ENCODE assay signal across 1 cellular context in the genomic region with DNA sequence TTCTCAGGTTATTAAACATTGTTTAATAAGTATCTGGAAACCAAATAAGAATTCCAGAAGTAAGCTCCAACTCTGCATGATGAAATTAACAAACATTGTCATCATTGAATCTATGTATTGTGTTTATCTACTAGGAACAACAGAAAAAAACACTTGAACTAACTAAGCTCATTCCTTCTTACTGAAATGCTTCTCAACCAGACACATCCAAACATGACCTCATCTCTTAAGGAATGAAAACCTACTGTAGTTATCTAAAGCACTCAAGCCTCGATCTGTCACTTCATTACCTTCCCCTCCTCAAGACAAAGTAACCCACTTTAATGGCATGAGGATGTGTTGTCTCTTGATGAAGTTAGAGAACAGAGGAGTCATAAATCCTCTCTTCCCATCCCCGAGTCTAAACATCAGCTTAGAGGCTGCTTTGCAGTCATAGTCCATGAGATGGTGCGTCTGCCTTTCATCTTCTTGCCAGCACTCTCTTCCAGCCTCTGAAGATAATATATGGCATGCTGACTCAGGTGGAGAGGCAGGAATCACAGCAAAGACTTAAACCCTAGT.
TF ChIP-seq lines count a peak whose summit lies in the region.

No MANE protein-coding gene starts in this region.

TF ChIP-seq in HEK293, 187 proteins besides CTCF, POLR2A, EP300 and RAD21 (continued from another document):
- TF ChIP-seq ZNF600 (tag by site-specific recombination; IDR thresholded peaks at IDR 0.05) (peak; percentile 46; the same call in 1 of the 2 replicates), ZNF776 (tag by site-specific recombination; IDR thresholded peaks at IDR 0.05; ENCODE audit: borderline replicate concordance) (no peak), ZNF626 (tag by site-specific recombination; IDR thresholded peaks at IDR 0.05) (no peak), ZNF274 (IDR thresholded peaks at IDR 0.05; ENCODE audit: low read length) (no peak), ZNF274 (tag by site-specific recombination; IDR thresholded peaks at IDR 0.05; ENCODE audit: borderline replicate concordance) (no peak), ZNF558 (tag by site-specific recombination; IDR thresholded peaks at IDR 0.05) (no peak), ZNF184 (tag by site-specific recombination; IDR thresholded peaks at IDR 0.05) (no peak), ZNF155 (tag by site-specific recombination; IDR thresholded peaks at IDR 0.05) (no peak), OSR2 (tag by site-specific recombination; IDR thresholded peaks at IDR 0.05) (peak; percentile 26; the same call in 1 of the 2 replicates), ZBTB17 (tag by site-specific recombination; IDR thresholded peaks at IDR 0.05) (peak; percentile 60), ZFP41 (tag by site-specific recombination; IDR thresholded peaks at IDR 0.05; ENCODE audit: borderline replicate concordance) (no peak), SETDB1 (IDR thresholded peaks at IDR 0.05; ENCODE audit: insufficient read length, low read length) (no peak), ZNF843 (tag by site-specific recombination; IDR thresholded peaks at IDR 0.05) (0 out of 2 replicates have a peak, but pooled peaks have one; percentile 12), ZBTB8A (tag by site-specific recombination; IDR thresholded peaks at IDR 0.05) (no peak), ZNF394 (tag by site-specific recombination; IDR thresholded peaks at IDR 0.05; ENCODE audit: borderline replicate concordance) (no peak), ZNF610 (tag by site-specific recombination; IDR thresholded peaks at IDR 0.05; ENCODE audit: borderline replicate concordance) (no peak), ZNF777 (tag by site-specific recombination; IDR thresholded peaks at IDR 0.05; ENCODE audit: borderline replicate concordance) (no peak), MEIS1 (CRISPR knock-in tag; IDR thresholded peaks at IDR 0.05; ENCODE audit: borderline replicate concordance) (peak; percentile 65; the same call in 1 of the 2 replicates), ZBTB7A (tag by site-specific recombination; IDR thresholded peaks at IDR 0.05; ENCODE audit: low read depth) (no peak), ZNF629 (tag by site-specific recombination; IDR thresholded peaks at IDR 0.05) (peak; percentile 62), GFI1B (tag by site-specific recombination; IDR thresholded peaks at IDR 0.05) (no peak), FEZF1 (tag by site-specific recombination; IDR thresholded peaks at IDR 0.05) (no peak), ZNF624 (tag by site-specific recombination; IDR thresholded peaks at IDR 0.05) (no peak), ZNF473 (tag by site-specific recombination; IDR thresholded peaks at IDR 0.05) (no peak), ZIC2 (tag by site-specific recombination; IDR thresholded peaks at IDR 0.05) (no peak), RBAK (tag by site-specific recombination; IDR thresholded peaks at IDR 0.05) (no peak), HOXA7 (CRISPR knock-in tag; IDR thresholded peaks at IDR 0.05; ENCODE audit: borderline replicate concordance) (no peak), ZBTB21 (tag by site-specific recombination; IDR thresholded peaks at IDR 0.05) (no peak), ZNF664 (tag by site-specific recombination; IDR thresholded peaks at IDR 0.05) (no peak), ZNF2 (tag by site-specific recombination; IDR thresholded peaks at IDR 0.05) (no peak), PRDM1 (tag by site-specific recombination; IDR thresholded peaks at IDR 0.05) (peak; percentile 73), ZFHX2 (tag by site-specific recombination; conservative IDR thresholded peaks at IDR 0.05) (no peak), ZEB2 (tag by site-specific recombination; IDR thresholded peaks at IDR 0.05) (peak; percentile 35; the same call in 1 of the 2 replicates), TRIM28 (IDR thresholded peaks at IDR 0.05; ENCODE audit: borderline replicate concordance, low read length) (peak; percentile 68; the same call in 1 of the 2 replicates)
- TF ChIP-seq, protein P1, sequence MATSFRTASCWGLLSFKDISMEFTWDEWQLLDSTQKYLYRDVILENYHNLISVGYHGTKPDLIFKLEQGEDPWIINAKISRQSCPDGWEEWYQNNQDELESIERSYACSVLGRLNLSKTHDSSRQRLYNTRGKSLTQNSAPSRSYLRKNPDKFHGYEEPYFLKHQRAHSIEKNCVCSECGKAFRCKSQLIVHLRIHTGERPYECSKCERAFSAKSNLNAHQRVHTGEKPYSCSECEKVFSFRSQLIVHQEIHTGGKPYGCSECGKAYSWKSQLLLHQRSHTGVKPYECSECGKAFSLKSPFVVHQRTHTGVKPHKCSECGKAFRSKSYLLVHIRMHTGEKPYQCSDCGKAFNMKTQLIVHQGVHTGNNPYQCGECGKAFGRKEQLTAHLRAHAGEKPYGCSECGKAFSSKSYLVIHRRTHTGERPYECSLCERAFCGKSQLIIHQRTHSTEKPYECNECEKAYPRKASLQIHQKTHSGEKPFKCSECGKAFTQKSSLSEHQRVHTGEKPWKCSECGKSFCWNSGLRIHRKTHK (tag by site-specific recombination; IDR thresholded peaks at IDR 0.05): no peak
- TF ChIP-seq, protein P2, sequence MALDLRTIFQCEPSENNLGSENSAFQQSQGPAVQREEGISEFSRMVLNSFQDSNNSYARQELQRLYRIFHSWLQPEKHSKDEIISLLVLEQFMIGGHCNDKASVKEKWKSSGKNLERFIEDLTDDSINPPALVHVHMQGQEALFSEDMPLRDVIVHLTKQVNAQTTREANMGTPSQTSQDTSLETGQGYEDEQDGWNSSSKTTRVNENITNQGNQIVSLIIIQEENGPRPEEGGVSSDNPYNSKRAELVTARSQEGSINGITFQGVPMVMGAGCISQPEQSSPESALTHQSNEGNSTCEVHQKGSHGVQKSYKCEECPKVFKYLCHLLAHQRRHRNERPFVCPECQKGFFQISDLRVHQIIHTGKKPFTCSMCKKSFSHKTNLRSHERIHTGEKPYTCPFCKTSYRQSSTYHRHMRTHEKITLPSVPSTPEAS (tag by site-specific recombination; IDR thresholded peaks at IDR 0.05): no peak
- TF ChIP-seq, protein P3, sequence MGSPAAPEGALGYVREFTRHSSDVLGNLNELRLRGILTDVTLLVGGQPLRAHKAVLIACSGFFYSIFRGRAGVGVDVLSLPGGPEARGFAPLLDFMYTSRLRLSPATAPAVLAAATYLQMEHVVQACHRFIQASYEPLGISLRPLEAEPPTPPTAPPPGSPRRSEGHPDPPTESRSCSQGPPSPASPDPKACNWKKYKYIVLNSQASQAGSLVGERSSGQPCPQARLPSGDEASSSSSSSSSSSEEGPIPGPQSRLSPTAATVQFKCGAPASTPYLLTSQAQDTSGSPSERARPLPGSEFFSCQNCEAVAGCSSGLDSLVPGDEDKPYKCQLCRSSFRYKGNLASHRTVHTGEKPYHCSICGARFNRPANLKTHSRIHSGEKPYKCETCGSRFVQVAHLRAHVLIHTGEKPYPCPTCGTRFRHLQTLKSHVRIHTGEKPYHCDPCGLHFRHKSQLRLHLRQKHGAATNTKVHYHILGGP (tag by site-specific recombination; IDR thresholded peaks at IDR 0.05): no peak
- TF ChIP-seq, protein P4, sequence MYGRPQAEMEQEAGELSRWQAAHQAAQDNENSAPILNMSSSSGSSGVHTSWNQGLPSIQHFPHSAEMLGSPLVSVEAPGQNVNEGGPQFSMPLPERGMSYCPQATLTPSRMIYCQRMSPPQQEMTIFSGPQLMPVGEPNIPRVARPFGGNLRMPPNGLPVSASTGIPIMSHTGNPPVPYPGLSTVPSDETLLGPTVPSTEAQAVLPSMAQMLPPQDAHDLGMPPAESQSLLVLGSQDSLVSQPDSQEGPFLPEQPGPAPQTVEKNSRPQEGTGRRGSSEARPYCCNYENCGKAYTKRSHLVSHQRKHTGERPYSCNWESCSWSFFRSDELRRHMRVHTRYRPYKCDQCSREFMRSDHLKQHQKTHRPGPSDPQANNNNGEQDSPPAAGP (tag by site-specific recombination; IDR thresholded peaks at IDR 0.05): no peak
- TF ChIP-seq, protein P5, sequence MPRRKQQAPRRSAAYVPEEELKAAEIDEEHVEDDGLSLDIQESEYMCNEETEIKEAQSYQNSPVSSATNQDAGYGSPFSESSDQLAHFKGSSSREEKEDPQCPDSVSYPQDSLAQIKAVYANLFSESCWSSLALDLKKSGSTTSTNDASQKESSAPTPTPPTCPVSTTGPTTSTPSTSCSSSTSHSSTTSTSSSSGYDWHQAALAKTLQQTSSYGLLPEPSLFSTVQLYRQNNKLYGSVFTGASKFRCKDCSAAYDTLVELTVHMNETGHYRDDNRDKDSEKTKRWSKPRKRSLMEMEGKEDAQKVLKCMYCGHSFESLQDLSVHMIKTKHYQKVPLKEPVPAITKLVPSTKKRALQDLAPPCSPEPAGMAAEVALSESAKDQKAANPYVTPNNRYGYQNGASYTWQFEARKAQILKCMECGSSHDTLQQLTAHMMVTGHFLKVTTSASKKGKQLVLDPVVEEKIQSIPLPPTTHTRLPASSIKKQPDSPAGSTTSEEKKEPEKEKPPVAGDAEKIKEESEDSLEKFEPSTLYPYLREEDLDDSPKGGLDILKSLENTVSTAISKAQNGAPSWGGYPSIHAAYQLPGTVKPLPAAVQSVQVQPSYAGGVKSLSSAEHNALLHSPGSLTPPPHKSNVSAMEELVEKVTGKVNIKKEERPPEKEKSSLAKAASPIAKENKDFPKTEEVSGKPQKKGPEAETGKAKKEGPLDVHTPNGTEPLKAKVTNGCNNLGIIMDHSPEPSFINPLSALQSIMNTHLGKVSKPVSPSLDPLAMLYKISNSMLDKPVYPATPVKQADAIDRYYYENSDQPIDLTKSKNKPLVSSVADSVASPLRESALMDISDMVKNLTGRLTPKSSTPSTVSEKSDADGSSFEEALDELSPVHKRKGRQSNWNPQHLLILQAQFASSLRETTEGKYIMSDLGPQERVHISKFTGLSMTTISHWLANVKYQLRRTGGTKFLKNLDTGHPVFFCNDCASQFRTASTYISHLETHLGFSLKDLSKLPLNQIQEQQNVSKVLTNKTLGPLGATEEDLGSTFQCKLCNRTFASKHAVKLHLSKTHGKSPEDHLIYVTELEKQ (tag by site-specific recombination; IDR thresholded peaks at IDR 0.05; ENCODE audit: borderline replicate concordance): 0 out of 2 replicates have a peak, but pooled peaks have one; percentile 26
- TF ChIP-seq, protein P6, sequence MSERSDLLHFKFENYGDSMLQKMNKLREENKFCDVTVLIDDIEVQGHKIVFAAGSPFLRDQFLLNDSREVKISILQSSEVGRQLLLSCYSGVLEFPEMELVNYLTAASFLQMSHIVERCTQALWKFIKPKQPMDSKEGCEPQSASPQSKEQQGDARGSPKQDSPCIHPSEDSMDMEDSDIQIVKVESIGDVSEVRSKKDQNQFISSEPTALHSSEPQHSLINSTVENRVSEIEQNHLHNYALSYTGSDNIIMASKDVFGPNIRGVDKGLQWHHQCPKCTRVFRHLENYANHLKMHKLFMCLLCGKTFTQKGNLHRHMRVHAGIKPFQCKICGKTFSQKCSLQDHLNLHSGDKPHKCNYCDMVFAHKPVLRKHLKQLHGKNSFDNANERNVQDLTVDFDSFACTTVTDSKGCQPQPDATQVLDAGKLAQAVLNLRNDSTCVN (tag by site-specific recombination; optimal IDR thresholded peaks at IDR 0.05): no peak
- TF ChIP-seq, protein P7, sequence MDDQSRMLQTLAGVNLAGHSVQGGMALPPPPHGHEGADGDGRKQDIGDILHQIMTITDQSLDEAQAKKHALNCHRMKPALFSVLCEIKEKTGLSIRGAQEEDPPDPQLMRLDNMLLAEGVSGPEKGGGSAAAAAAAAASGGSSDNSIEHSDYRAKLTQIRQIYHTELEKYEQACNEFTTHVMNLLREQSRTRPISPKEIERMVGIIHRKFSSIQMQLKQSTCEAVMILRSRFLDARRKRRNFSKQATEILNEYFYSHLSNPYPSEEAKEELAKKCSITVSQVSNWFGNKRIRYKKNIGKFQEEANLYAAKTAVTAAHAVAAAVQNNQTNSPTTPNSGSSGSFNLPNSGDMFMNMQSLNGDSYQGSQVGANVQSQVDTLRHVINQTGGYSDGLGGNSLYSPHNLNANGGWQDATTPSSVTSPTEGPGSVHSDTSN (CRISPR knock-in tag; IDR thresholded peaks at IDR 0.05): no peak
- TF ChIP-seq, protein P8, sequence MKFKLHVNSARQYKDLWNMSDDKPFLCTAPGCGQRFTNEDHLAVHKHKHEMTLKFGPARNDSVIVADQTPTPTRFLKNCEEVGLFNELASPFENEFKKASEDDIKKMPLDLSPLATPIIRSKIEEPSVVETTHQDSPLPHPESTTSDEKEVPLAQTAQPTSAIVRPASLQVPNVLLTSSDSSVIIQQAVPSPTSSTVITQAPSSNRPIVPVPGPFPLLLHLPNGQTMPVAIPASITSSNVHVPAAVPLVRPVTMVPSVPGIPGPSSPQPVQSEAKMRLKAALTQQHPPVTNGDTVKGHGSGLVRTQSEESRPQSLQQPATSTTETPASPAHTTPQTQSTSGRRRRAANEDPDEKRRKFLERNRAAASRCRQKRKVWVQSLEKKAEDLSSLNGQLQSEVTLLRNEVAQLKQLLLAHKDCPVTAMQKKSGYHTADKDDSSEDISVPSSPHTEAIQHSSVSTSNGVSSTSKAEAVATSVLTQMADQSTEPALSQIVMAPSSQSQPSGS (tag by site-specific recombination; IDR thresholded peaks at IDR 0.05; ENCODE audit: low read depth): peak; percentile 80
- TF ChIP-seq, protein P9, sequence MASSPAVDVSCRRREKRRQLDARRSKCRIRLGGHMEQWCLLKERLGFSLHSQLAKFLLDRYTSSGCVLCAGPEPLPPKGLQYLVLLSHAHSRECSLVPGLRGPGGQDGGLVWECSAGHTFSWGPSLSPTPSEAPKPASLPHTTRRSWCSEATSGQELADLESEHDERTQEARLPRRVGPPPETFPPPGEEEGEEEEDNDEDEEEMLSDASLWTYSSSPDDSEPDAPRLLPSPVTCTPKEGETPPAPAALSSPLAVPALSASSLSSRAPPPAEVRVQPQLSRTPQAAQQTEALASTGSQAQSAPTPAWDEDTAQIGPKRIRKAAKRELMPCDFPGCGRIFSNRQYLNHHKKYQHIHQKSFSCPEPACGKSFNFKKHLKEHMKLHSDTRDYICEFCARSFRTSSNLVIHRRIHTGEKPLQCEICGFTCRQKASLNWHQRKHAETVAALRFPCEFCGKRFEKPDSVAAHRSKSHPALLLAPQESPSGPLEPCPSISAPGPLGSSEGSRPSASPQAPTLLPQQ (tag by site-specific recombination; IDR thresholded peaks at IDR 0.05): peak; percentile 16; the same call in 1 of the 2 replicates
- TF ChIP-seq, protein P10, sequence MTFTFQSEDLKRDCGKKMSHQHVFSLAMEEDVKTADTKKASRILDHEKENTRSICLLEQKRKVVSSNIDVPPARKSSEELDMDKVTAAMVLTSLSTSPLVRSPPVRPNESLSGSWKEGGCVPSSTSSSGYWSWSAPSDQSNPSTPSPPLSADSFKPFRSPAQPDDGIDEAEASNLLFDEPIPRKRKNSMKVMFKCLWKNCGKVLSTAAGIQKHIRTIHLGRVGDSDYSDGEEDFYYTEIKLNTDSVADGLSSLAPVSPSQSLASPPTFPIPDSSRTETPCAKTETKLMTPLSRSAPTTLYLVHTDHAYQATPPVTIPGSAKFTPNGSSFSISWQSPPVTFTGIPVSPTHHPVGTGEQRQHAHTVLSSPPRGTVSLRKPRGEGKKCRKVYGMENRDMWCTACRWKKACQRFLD (tag by site-specific recombination; IDR thresholded peaks at IDR 0.05): no peak
